In the genomic region with DNA sequence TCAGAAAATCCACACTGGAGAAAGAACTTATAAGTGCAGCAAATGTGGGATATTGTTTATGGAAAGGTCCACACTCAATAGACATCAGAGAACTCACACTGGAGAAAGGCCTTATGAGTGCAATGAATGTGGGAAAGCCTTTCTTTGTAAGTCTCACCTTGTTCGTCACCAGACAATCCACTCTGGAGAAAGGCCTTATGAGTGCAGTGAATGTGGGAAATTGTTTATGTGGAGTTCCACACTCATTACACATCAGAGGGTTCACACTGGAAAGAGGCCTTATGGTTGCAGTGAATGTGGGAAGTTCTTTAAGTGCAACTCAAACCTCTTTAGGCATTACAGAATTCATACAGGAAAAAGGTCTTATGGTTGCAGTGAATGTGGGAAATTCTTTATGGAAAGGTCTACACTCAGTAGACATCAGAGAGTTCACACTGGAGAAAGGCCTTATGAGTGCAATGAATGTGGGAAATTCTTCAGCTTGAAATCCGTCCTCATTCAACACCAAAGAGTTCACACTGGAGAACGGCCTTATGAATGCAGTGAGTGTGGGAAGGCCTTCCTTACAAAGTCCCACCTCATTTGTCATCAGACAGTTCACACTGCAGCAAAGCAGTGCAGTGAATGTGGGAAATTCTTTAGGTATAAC, we compare ENCODE assay signal across 15 cellular contexts. TPM values are rescaled to one million over a fixed set of nuclear protein-coding genes. Genes with fewer than 3 reads are reported as not detected.
A peak's percentile ranks its signal among the peaks of the same experiment; 100 is the strongest.
DNase-seq lines count a peak whose midpoint lies in the region; ATAC-seq and TF ChIP-seq lines count a peak whose summit lies in the region.
"Had no signal": no experiment of that assay in that cellular context is flagged by ENCODE, and none has a peak within 500 bp of the region (broad histone marks: within the 10 kb centered on the region; RNA-seq: fewer than 3 reads in every experiment).

No MANE protein-coding gene starts in this region.

- H3K9me3 ChIP-seq in BLaER1 (peaks cover 62% of the 10 kb centered on the region), HEK293 (ENCODE audit: control insufficient read depth, insufficient read depth, low read depth, low read length) (peaks cover 6% of the 10 kb centered on the region; the same call in 1 of the 2 replicates)

- POLR2A ChIA-PET in HEK293 (lab: Yijun Ruan, JAX), result no interaction called here

- H3K4me3 ChIP-seq in BLaER1, result peak overlapping the region; percentile 18; the same call in 1 of the 2 replicates
- H3K4me3 ChIP-seq in HEK293 (ENCODE audit: low read depth, low read length), result no peak overlapping the region
- H3K4me3 ChIP-seq in mesendoderm (ENCODE audit: low read length), result peak overlapping the region; percentile 26

- H4K5ac ChIP-seq in mesendoderm (ENCODE audit: low read length), result no peak overlapping the region

- WGBS in mesendoderm (ENCODE audit: extremely low coverage, insufficient coverage, low lambda C conversion rate), result no CpG with 5 or more reads among the region's 3 CpGs

- no peak overlapping the region for H3K4me2 ChIP-seq in BLaER1
- H3K4me2 ChIP-seq in mesendoderm (ENCODE audit: low read length), result no peak overlapping the region
- H3K4me2 ChIP-seq: BLaER1 treated with 17β-estradiol and CSF1 and Interleukin-3, amounts not matched to agents 10 nM and 100 nM had no signal

- no peak overlapping the region for H3K18ac ChIP-seq in mesendoderm (ENCODE audit: low read length)

- H3K36me3 ChIP-seq in BLaER1 (peaks cover 59% of the 10 kb centered on the region), HEK293 (ENCODE audit: control insufficient read depth in 2 of 2, insufficient read depth in 1 of 2, low read length in 2 of 2) (peaks cover 14 to 50% of the 10 kb centered on the region in 2 experiments), mesendoderm (ENCODE audit: control insufficient read depth, insufficient read depth, low read length) (peaks cover 6% of the 10 kb centered on the region)

- no peak overlapping the region for H3K4ac ChIP-seq in mesendoderm (ENCODE audit: low read depth, low read length)

- no peak overlapping the region for H3K23ac ChIP-seq in mesendoderm (ENCODE audit: low read length)

- CTCF ChIA-PET in HEK293 (lab: Yijun Ruan, JAX), result no interaction called here

- H2BK15ac ChIP-seq in mesendoderm (replicated peaks; ENCODE audit: low read depth), result no peak overlapping the region

- H4K20me1 ChIP-seq in BLaER1, result no peaks in the 10 kb centered on the region
- H4K20me1 ChIP-seq: BLaER1 treated with 17β-estradiol and CSF1 and Interleukin-3, amounts not matched to agents 10 nM and 100 nM had no signal

- H3K27me3 ChIP-seq in BLaER1, result no peaks in the 10 kb centered on the region
- no peaks in the 10 kb centered on the region for H3K27me3 ChIP-seq in mesendoderm (ENCODE audit: insufficient read depth, low read length, poor library complexity)
- H3K27me3 ChIP-seq: BLaER1 treated with 17β-estradiol and CSF1 and Interleukin-3, amounts not matched to agents 10 nM and 100 nM had no signal

- H3K4me1 ChIP-seq in BLaER1 (no peaks in the 10 kb centered on the region; the same call in 1 of the 2 replicates), HEK293 (ENCODE audit: control insufficient read depth, insufficient read depth, low read length) (no peaks in the 10 kb centered on the region), mesendoderm (ENCODE audit: control insufficient read depth, low read depth, low read length) (no peaks in the 10 kb centered on the region)
- H3K4me1 ChIP-seq: BLaER1 treated with 17β-estradiol and CSF1 and Interleukin-3, amounts not matched to agents 10 nM and 100 nM had no signal

- H3K56ac ChIP-seq in mesendoderm (ENCODE audit: low read length), result no peak overlapping the region

- no peak for TF ChIP-seq CTCF in HEK293 (tag by site-specific recombination; IDR thresholded peaks at IDR 0.05)

- H3K27ac ChIP-seq in BLaER1, result no peak overlapping the region
- no peak overlapping the region for H3K27ac ChIP-seq in HEK293 (ENCODE audit: extremely low read depth, low read depth, low read length)
- no peak overlapping the region for H3K27ac ChIP-seq in mesendoderm (ENCODE audit: low read depth, low read length)
- H3K27ac ChIP-seq: BLaER1 treated with 17β-estradiol and CSF1 and Interleukin-3, amounts not matched to agents 10 nM and 100 nM had no signal

- no peak for ATAC-seq in GM21390 (IDR thresholded peaks at IDR 0.05; ENCODE audit: unreplicated experiment)

- no peak overlapping the region for H2AK5ac ChIP-seq in mesendoderm (ENCODE audit: low read length)

- H2BK120ac ChIP-seq in mesendoderm (ENCODE audit: low read depth, low read length), result no peak overlapping the region

- no peaks in the 10 kb centered on the region for H3K79me2 ChIP-seq in mesendoderm (ENCODE audit: control insufficient read depth, insufficient read depth, low read length)

- H4K8ac ChIP-seq in mesendoderm (ENCODE audit: low read depth, low read length), result no peak overlapping the region

- H3K9ac ChIP-seq in BLaER1, result no peak overlapping the region
- H3K9ac ChIP-seq in mesendoderm (ENCODE audit: low read length), result no peak overlapping the region
- H3K9ac ChIP-seq: BLaER1 treated with 17β-estradiol and CSF1 and Interleukin-3, amounts not matched to agents 10 nM and 100 nM had no signal

- no peak overlapping the region for H2BK5ac ChIP-seq in mesendoderm (ENCODE audit: low read length)

- no peaks in the 10 kb centered on the region for H3K79me1 ChIP-seq in mesendoderm (ENCODE audit: low read length)

- DNase-seq in amniotic epithelial cell (ENCODE audit: low read depth), result peak; percentile 13
- DNase-seq in mesendoderm, result no peak
- no peak for DNase-seq in GF-D8 (lab: John Stamatoyannopoulos, UW)
- no peak for DNase-seq in activated gamma-delta T cell treated with Interleukin-2 at 50 U/mL for 16 hours
- DNase-seq: 8988T; CD4-positive, CD25-positive, alpha-beta regulatory T cell; CD8-positive, alpha-beta memory T cell; COR-L47; GOT3; H9; KG1 had no signal

TF ChIP-seq in HEK293, 187 proteins besides CTCF, POLR2A, EP300 and RAD21:
- TF ChIP-seq SETDB1 (IDR thresholded peaks at IDR 0.05; ENCODE audit: insufficient read length, low read length), result peak; percentile 82
- TF ChIP-seq, protein P1, sequence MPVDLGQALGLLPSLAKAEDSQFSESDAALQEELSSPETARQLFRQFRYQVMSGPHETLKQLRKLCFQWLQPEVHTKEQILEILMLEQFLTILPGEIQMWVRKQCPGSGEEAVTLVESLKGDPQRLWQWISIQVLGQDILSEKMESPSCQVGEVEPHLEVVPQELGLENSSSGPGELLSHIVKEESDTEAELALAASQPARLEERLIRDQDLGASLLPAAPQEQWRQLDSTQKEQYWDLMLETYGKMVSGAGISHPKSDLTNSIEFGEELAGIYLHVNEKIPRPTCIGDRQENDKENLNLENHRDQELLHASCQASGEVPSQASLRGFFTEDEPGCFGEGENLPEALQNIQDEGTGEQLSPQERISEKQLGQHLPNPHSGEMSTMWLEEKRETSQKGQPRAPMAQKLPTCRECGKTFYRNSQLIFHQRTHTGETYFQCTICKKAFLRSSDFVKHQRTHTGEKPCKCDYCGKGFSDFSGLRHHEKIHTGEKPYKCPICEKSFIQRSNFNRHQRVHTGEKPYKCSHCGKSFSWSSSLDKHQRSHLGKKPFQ (tag by site-specific recombination; IDR thresholded peaks at IDR 0.05), result 0 out of 2 replicates have a peak, but pooled peaks have one; percentile 15
- TF ChIP-seq ZNF274 (IDR thresholded peaks at IDR 0.05; ENCODE audit: low read length), result no peak
- peak; percentile 71; the same call in 1 of the 2 replicates for TF ChIP-seq ZNF274 (tag by site-specific recombination; IDR thresholded peaks at IDR 0.05; ENCODE audit: borderline replicate concordance)
- no peak for TF ChIP-seq GLIS1 (tag by site-specific recombination; IDR thresholded peaks at IDR 0.05)

RNA-seq across cellular contexts. Expression of a gene that starts 12.0 kb away (rescaled TPM):
- polyA plus RNA-seq in mesendoderm (2013, experiment 1 of 2), result 5.2 TPM
- polyA plus RNA-seq in mesendoderm (2013, experiment 2 of 2), result 4.7 TPM

RNA-seq across cellular contexts. Expression of a gene that starts 14.3 kb away (rescaled TPM):
- 13.8 TPM for polyA plus RNA-seq in mesendoderm (2013, experiment 1 of 2)
- polyA plus RNA-seq in mesendoderm (2013, experiment 2 of 2), result 13.4 TPM

RNA-seq across cellular contexts. Expression of a gene that starts 14.3 kb away (rescaled TPM):
- polyA plus RNA-seq in mesendoderm (2013, experiment 1 of 2), result 0.49 TPM
- 0.67 TPM for polyA plus RNA-seq in mesendoderm (2013, experiment 2 of 2)

RNA-seq across cellular contexts. Expression of a gene that starts 26.6 kb away (rescaled TPM):
- 4.1 TPM for polyA plus RNA-seq in mesendoderm (2013, experiment 1 of 2)
- polyA plus RNA-seq in mesendoderm (2013, experiment 2 of 2), result 4.1 TPM

RNA-seq across cellular contexts. Expression of a gene that starts 33.3 kb away (rescaled TPM):
- polyA plus RNA-seq in mesendoderm (2013, experiment 1 of 2), result 5.3 TPM
- polyA plus RNA-seq in mesendoderm (2013, experiment 2 of 2), result 4.8 TPM
